ENCODE assay signal across 25 cellular contexts in genomic region chr5:96330532-96331140, GRCh38.
DNase-seq lines count a peak whose midpoint lies in the region; ATAC-seq and TF ChIP-seq lines count a peak whose summit lies in the region.
"Had no signal": no experiment of that assay in that cellular context is flagged by ENCODE, and none has a peak within 500 bp of the region (broad histone marks: within the 10 kb centered on the region; RNA-seq: fewer than 3 reads in every experiment).

No MANE protein-coding gene starts in this region.

- ATAC-seq in sciatic nerve: peak; percentile 54
- ATAC-seq in GM18868 (IDR thresholded peaks at IDR 0.05; ENCODE audit: unreplicated experiment): no peak

- peak overlapping the region in 10 of 11 experiments; percentile 11 to 76 (median 60); a peak in 18 of 22 replicates for H3K4me2 ChIP-seq in BLaER1 treated with 17β-estradiol and CSF1 and Interleukin-3, amounts not matched to agents 10 nM and 100 nM

- H3K9ac ChIP-seq in BLaER1 treated with 17β-estradiol and CSF1 and Interleukin-3, amounts not matched to agents 10 nM and 100 nM: peak overlapping the region in 2 of 11 experiments; percentile 2 to 29; a peak in 3 of 22 replicates

- H4K20me1 ChIP-seq in BLaER1 treated with 17β-estradiol and CSF1 and Interleukin-3, amounts not matched to agents 10 nM and 100 nM: no peaks in the 10 kb centered on the region

- no peaks in the 10 kb centered on the region for H3K36me3 ChIP-seq in BLaER1 treated with 17β-estradiol and CSF1 and Interleukin-3, amounts not matched to agents 10 nM and 100 nM
- H3K36me3 ChIP-seq: spleen, WERI-Rb-1 had no signal

- peak overlapping the region in 5 of 11 experiments; percentile 9 to 68 (median 60); a peak in 9 of 22 replicates for H3K27ac ChIP-seq in BLaER1 treated with 17β-estradiol and CSF1 and Interleukin-3, amounts not matched to agents 10 nM and 100 nM
- H3K27ac ChIP-seq in HL-60 (replicated peaks): peak overlapping the region; percentile 48
- H3K27ac ChIP-seq: WERI-Rb-1 had no signal

- intact Hi-C loops in sciatic nerve (cut with DNase I): no loop called here

- no peaks in the 10 kb centered on the region for H3K27me3 ChIP-seq in BLaER1 treated with 17β-estradiol and CSF1 and Interleukin-3, amounts not matched to agents 10 nM and 100 nM
- H3K27me3 ChIP-seq in HL-60 (ENCODE audit: insufficient read depth, poor library complexity, severe bottlenecking): no peaks in the 10 kb centered on the region
- H3K27me3 ChIP-seq: spleen, testis had no signal

- no peak for TF ChIP-seq CTCF in HL-60 (IDR thresholded peaks at IDR 0.05; ENCODE audit: insufficient read depth, low read length)

- DNase-seq in HL-60 (ENCODE audit: low read depth in 1 of 2, low spot score in 1 of 2): no peak
- DNase-seq in fibroblast of gingiva (ENCODE audit: low read depth): peak; percentile 49
- no peak for DNase-seq in sciatic nerve (ENCODE audit: low spot score)
- DNase-seq in GOT3 (lab: John Stamatoyannopoulos, UW): no peak
- no peak for DNase-seq in kidney tubule cell (ENCODE audit: low spot score)
- DNase-seq: activated CD4-positive, alpha-beta T cell treated with anti-CD3 and anti-CD28 coated beads, Interleukin-2, amount 10 ng/mL, durations not matched to agents 24 days and 14 days; activated naive CD4-positive, alpha-beta T cell treated with anti-CD3 and anti-CD28 coated beads, Interleukin-2, amount 50 U/mL, for 16 hours; activated T-cell treated with anti-CD3 and anti-CD28 coated beads, Interleukin-2, amount 50 U/mL, for 48 hours; aorta; CD8-positive, alpha-beta memory T cell; DMS153; GDM1; kidney glomerular epithelial cell; NCI-H1092; NCI-H2029; NCI-H2227 treated with DMSO at 0.1 percent for 48 hours; NCI-H82; occipital lobe; spleen; stimulated activated CD4-positive, alpha-beta T cell treated with anti-CD3 and anti-CD28 coated beads, Interleukin-2, amount 100 ng/mL, for 48 hours; stimulated activated naive CD4-positive, alpha-beta T cell; testis; WERI-Rb-1 had no signal

- H3K9me3 ChIP-seq in BLaER1 treated with 17β-estradiol and CSF1 and Interleukin-3, amounts not matched to agents 10 nM and 100 nM (replicated peaks in 1 of 11): no peaks in the 10 kb centered on the region
- H3K9me3 ChIP-seq: spleen, testis had no signal

- H3K4me3 ChIP-seq in BLaER1 treated with 17β-estradiol and CSF1 and Interleukin-3, amounts not matched to agents 10 nM and 100 nM: no peak overlapping the region
- no peak overlapping the region for H3K4me3 ChIP-seq in HL-60 (replicated peaks; ENCODE audit: insufficient read depth, low read length)
- H3K4me3 ChIP-seq: spleen, testis had no signal

- H3K4me1 ChIP-seq in BLaER1 treated with 17β-estradiol and CSF1 and Interleukin-3, amounts not matched to agents 10 nM and 100 nM: peaks cover 0 to 51% (median 22%) of the 10 kb centered on the region in 10 experiments; a peak in 16 of 20 replicates
